In genomic region chr9:123998970-123999621, GRCh38 we compare ENCODE assay signal across 9 cellular contexts. TPM values are rescaled to one million over a fixed set of nuclear protein-coding genes. Genes with fewer than 3 reads are reported as not detected.
A peak's percentile ranks its signal among the peaks of the same experiment; 100 is the strongest.
DNase-seq lines count a peak whose midpoint lies in the region; ATAC-seq and TF ChIP-seq lines count a peak whose summit lies in the region.
"Had no signal": no experiment of that assay in that cellular context is flagged by ENCODE, and none has a peak within 500 bp of the region (broad histone marks: within the 10 kb centered on the region; RNA-seq: fewer than 3 reads in every experiment).

No MANE protein-coding gene starts in this region.

- no peak for DNase-seq in activated CD4-positive, alpha-beta T cell treated with anti-CD3 and anti-CD28 coated beads, Interleukin-2, amount 10 ng/mL, durations not matched to agents 7 days and 5 days
- no peak for DNase-seq in activated CD4-positive, alpha-beta T cell treated with anti-CD3 and anti-CD28 coated beads for 48 hours
- DNase-seq in Peyer's patch (peak in 1 of 3 donors; percentile 18), thoracic aorta (ENCODE audit: low spot score) (no peak), SKM-1 (lab: John Stamatoyannopoulos, UW; ENCODE audit: unreplicated experiment) (no peak), HUDEP-2 (lab: John Stamatoyannopoulos, UW; ENCODE audit: unreplicated experiment in 76 of 76) (no peak)
- DNase-seq: GDM1 had no signal

- H3K27me3 ChIP-seq in Peyer's patch (peaks cover 0 to 52% of the 10 kb centered on the region in 2 donors), iPS-15b (ENCODE audit: control insufficient read depth, insufficient read depth, low read length) (peaks cover 93% of the 10 kb centered on the region), thoracic aorta (replicated peaks; ENCODE audit: insufficient read depth) (peaks cover 42% of the 10 kb centered on the region)

- peak overlapping the region; percentile 48 for H3K4me3 Mint-ChIP-seq in activated CD4-positive, alpha-beta T cell treated with anti-CD3 and anti-CD28 coated beads, Interleukin-2, amount 10 ng/mL, durations not matched to agents 7 days and 5 days

- H3K9me3 ChIP-seq in Peyer's patch (no peaks in the 10 kb centered on the region), iPS-15b (ENCODE audit: control insufficient read depth, insufficient read depth, low read length) (no peaks in the 10 kb centered on the region), thoracic aorta (no peaks in the 10 kb centered on the region)

- POLR2A ChIA-PET in activated CD4-positive, alpha-beta T cell treated with anti-CD3 and anti-CD28 coated beads, Interleukin-2, amount 10 ng/mL, durations not matched to agents 7 days and 5 days (lab: Charles Lee), result no interaction called here

- no peaks in the 10 kb centered on the region for H3K9me3 Mint-ChIP-seq in activated CD4-positive, alpha-beta T cell treated with anti-CD3 and anti-CD28 coated beads, Interleukin-2, amount 10 ng/mL, durations not matched to agents 7 days and 5 days

- H3K27ac ChIP-seq in Peyer's patch (no peak overlapping the region), thoracic aorta (peak overlapping the region in 1 of 2 donors; percentile 17)

- CTCF ChIA-PET in activated CD4-positive, alpha-beta T cell treated with anti-CD3 and anti-CD28 coated beads, Interleukin-2, amount 10 ng/mL, durations not matched to agents 7 days and 5 days (lab: Charles Lee), result no interaction called here

- H3K4me1 ChIP-seq in Peyer's patch (peaks cover 0 to 32% (median 16%) of the 10 kb centered on the region in 4 donors), iPS-15b (ENCODE audit: control insufficient read depth, insufficient read depth, low read length) (peaks cover 7% of the 10 kb centered on the region), thoracic aorta (ENCODE audit: control insufficient read depth in 1 of 2, low read depth in 2 of 2) (peaks cover 3 to 17% of the 10 kb centered on the region in 2 donors)

- no peak overlapping the region for H3K9ac ChIP-seq in iPS-15b (ENCODE audit: low read depth, low read length)

- H3K27ac Mint-ChIP-seq in activated CD4-positive, alpha-beta T cell treated with anti-CD3 and anti-CD28 coated beads, Interleukin-2, amount 10 ng/mL, durations not matched to agents 7 days and 5 days, result no peak overlapping the region

- TF ChIP-seq CTCF in Peyer's patch (IDR thresholded peaks at IDR 0.05) (no peak), thoracic aorta (IDR thresholded peaks at IDR 0.05) (no peak)

- ATAC-seq in thoracic aorta (ENCODE audit: insufficient number of reproducible peaks, low FRiP score, low read depth) (no peak), GM21737 (IDR thresholded peaks at IDR 0.05; ENCODE audit: unreplicated experiment) (no peak)

- no peak for TF ChIP-seq POLR2A in Peyer's patch (IDR thresholded peaks at IDR 0.05)

- H3K36me3 ChIP-seq in Peyer's patch (no peaks in the 10 kb centered on the region), iPS-15b (ENCODE audit: control insufficient read depth, insufficient read depth, low read length) (no peaks in the 10 kb centered on the region), thoracic aorta (no peaks in the 10 kb centered on the region)

- peaks cover 89% of the 10 kb centered on the region for H3K27me3 Mint-ChIP-seq in activated CD4-positive, alpha-beta T cell treated with anti-CD3 and anti-CD28 coated beads, Interleukin-2, amount 10 ng/mL, durations not matched to agents 7 days and 5 days

- H3K4me3 ChIP-seq in Peyer's patch, result peak overlapping the region in 3 of 4 donors; percentile 24 to 43 (median 38)
- H3K4me3 ChIP-seq in iPS-15b (ENCODE audit: low read depth, low read length), result peak overlapping the region; percentile 48
- peak overlapping the region; percentile 65 for H3K4me3 ChIP-seq in thoracic aorta

- H3K4me1 Mint-ChIP-seq in activated CD4-positive, alpha-beta T cell treated with anti-CD3 and anti-CD28 coated beads, Interleukin-2, amount 10 ng/mL, durations not matched to agents 7 days and 5 days, result peaks cover 32% of the 10 kb centered on the region

- H3K36me3 Mint-ChIP-seq in activated CD4-positive, alpha-beta T cell treated with anti-CD3 and anti-CD28 coated beads, Interleukin-2, amount 10 ng/mL, durations not matched to agents 7 days and 5 days (ENCODE audit: low read depth), result peaks cover 1% of the 10 kb centered on the region

RNA-seq across cellular contexts. Expression of gene LHX2, which starts 12.5 kb away (rescaled TPM):
- total RNA-seq in activated CD4-positive, alpha-beta T cell treated with anti-CD3 and anti-CD28 coated beads, Interleukin-2, amount 10 ng/mL, durations not matched to agents 7 days and 5 days, result not detected
- total RNA-seq in Peyer's patch, result not detected
- not detected for total RNA-seq in thoracic aorta
